3 cellular contexts compared by ENCODE assay signal in genomic region chr14:35821546-35822411, GRCh38.
TF ChIP-seq lines count a peak whose summit lies in the region.

No MANE protein-coding gene starts in this region.

TF ChIP-seq in SK-N-SH, 30 proteins besides CTCF, POLR2A, EP300 and RAD21:
- TF ChIP-seq MXI1 (IDR thresholded peaks at IDR 0.05; ENCODE audit: low read depth, low read length) = peak; percentile 37; the same call in 1 of the 2 replicates
- no peak for TF ChIP-seq MAX (IDR thresholded peaks at IDR 0.05; ENCODE audit: low read depth)
TF ChIP-seq in SK-N-SH: peak in this region for 1.

TF ChIP-seq in SK-N-SH treated with all-trans-retinoic acid at 6 μM for 48 hours, 23 proteins besides CTCF, POLR2A, EP300 and RAD21:
- TF ChIP-seq RARB (CRISPR knock-in tag; IDR thresholded peaks at IDR 0.05) (no peak), CSDC2 (CRISPR knock-in tag; IDR thresholded peaks at IDR 0.05) (no peak), PPARA (CRISPR knock-in tag; IDR thresholded peaks at IDR 0.05; ENCODE audit: borderline replicate concordance) (no peak), TOX (CRISPR knock-in tag; IDR thresholded peaks at IDR 0.05; ENCODE audit: borderline replicate concordance) (no peak), CREB5 (CRISPR knock-in tag; IDR thresholded peaks at IDR 0.05; ENCODE audit: low read depth) (no peak), GLIS3 (CRISPR knock-in tag; IDR thresholded peaks at IDR 0.05) (no peak), ZC3H10 (CRISPR knock-in tag; IDR thresholded peaks at IDR 0.05) (no peak), ZNF565 (CRISPR knock-in tag; conservative IDR thresholded peaks at IDR 0.05; ENCODE audit: low read depth) (no peak), ZNF8 (CRISPR knock-in tag; IDR thresholded peaks at IDR 0.05) (no peak)
- TF ChIP-seq, protein P1, sequence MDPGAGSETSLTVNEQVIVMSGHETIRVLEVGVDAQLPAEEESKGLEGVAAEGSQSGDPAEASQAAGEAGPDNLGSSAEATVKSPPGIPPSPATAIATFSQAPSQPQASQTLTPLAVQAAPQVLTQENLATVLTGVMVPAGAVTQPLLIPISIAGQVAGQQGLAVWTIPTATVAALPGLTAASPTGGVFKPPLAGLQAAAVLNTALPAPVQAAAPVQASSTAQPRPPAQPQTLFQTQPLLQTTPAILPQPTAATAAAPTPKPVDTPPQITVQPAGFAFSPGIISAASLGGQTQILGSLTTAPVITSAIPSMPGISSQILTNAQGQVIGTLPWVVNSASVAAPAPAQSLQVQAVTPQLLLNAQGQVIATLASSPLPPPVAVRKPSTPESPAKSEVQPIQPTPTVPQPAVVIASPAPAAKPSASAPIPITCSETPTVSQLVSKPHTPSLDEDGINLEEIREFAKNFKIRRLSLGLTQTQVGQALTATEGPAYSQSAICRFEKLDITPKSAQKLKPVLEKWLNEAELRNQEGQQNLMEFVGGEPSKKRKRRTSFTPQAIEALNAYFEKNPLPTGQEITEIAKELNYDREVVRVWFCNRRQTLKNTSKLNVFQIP (CRISPR knock-in tag; IDR thresholded peaks at IDR 0.05; ENCODE audit: borderline replicate concordance, low read depth) = no peak

TF ChIP-seq in HepG2, 621 proteins besides CTCF, POLR2A, EP300 and RAD21 (continues in another document):
- TF ChIP-seq ZNF407 (CRISPR knock-in tag; IDR thresholded peaks at IDR 0.05; ENCODE audit: not compliant biosample characterization) = no peak
- no peak for TF ChIP-seq NR2C2 (CRISPR knock-in tag; IDR thresholded peaks at IDR 0.05; ENCODE audit: borderline replicate concordance)
- TF ChIP-seq ASH2L (IDR thresholded peaks at IDR 0.05; ENCODE audit: insufficient read length, low read depth, low read length) = peak; percentile 60
- peak; percentile 71 for TF ChIP-seq ELF1 (CRISPR knock-in tag; IDR thresholded peaks at IDR 0.05)
- no peak for TF ChIP-seq AKAP8 (CRISPR knock-in tag; IDR thresholded peaks at IDR 0.05)
- peak; percentile 35; the same call in 1 of the 2 replicates for TF ChIP-seq ZNF607 (CRISPR knock-in tag; IDR thresholded peaks at IDR 0.05; ENCODE audit: borderline replicate concordance)
- TF ChIP-seq, protein P2, sequence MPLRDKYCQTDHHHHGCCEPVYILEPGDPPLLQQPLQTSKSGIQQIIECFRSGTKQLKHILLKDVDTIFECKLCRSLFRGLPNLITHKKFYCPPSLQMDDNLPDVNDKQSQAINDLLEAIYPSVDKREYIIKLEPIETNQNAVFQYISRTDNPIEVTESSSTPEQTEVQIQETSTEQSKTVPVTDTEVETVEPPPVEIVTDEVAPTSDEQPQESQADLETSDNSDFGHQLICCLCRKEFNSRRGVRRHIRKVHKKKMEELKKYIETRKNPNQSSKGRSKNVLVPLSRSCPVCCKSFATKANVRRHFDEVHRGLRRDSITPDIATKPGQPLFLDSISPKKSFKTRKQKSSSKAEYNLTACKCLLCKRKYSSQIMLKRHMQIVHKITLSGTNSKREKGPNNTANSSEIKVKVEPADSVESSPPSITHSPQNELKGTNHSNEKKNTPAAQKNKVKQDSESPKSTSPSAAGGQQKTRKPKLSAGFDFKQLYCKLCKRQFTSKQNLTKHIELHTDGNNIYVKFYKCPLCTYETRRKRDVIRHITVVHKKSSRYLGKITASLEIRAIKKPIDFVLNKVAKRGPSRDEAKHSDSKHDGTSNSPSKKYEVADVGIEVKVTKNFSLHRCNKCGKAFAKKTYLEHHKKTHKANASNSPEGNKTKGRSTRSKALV (CRISPR knock-in tag; IDR thresholded peaks at IDR 0.05) = peak; percentile 77
- TF ChIP-seq BRD4 (CRISPR knock-in tag; IDR thresholded peaks at IDR 0.05) = no peak
- no peak for TF ChIP-seq ZNF556 (CRISPR knock-in tag; IDR thresholded peaks at IDR 0.05; ENCODE audit: borderline replicate concordance)
- TF ChIP-seq BCL6 (CRISPR knock-in tag; IDR thresholded peaks at IDR 0.05) = peak; percentile 67
- TF ChIP-seq ZBTB37 (CRISPR knock-in tag; IDR thresholded peaks at IDR 0.05) = no peak
- TF ChIP-seq, protein P3, sequence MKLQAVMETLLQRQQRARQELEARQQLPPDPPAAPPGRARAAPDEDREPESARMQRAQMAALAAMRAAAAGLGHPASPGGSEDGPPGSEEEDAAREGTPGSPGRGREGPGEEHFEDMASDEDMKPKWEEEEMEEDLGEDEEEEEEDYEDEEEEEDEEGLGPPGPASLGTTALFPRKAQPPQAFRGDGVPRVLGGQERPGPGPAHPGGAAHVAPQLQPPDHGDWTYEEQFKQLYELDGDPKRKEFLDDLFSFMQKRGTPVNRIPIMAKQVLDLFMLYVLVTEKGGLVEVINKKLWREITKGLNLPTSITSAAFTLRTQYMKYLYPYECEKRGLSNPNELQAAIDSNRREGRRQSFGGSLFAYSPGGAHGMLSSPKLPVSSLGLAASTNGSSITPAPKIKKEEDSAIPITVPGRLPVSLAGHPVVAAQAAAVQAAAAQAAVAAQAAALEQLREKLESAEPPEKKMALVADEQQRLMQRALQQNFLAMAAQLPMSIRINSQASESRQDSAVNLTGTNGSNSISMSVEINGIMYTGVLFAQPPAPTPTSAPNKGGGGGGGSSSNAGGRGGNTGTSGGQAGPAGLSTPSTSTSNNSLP (IDR thresholded peaks at IDR 0.05; ENCODE audit: low read depth, low read length) = peak; percentile 89
- no peak; the same call in 1 of the 2 replicates for TF ChIP-seq NFIC (IDR thresholded peaks at IDR 0.05; ENCODE audit: low read length)
- TF ChIP-seq SMARCC2 (IDR thresholded peaks at IDR 0.05) = peak; percentile 19; the same call in 1 of the 2 replicates
- TF ChIP-seq MNT (IDR thresholded peaks at IDR 0.05) = no peak
- TF ChIP-seq ZNF7 (CRISPR knock-in tag; IDR thresholded peaks at IDR 0.05) = peak; percentile 39; the same call in 1 of the 2 replicates
- no peak for TF ChIP-seq ZNF816 (CRISPR knock-in tag; IDR thresholded peaks at IDR 0.05; ENCODE audit: borderline replicate concordance)
- TF ChIP-seq NR3C1 (CRISPR knock-in tag; IDR thresholded peaks at IDR 0.05) = no peak
- TF ChIP-seq TARDBP (CRISPR knock-in tag; IDR thresholded peaks at IDR 0.05) = 0 out of 2 replicates have a peak, but pooled peaks have one; percentile 37
- TF ChIP-seq HNRNPLL (IDR thresholded peaks at IDR 0.05; ENCODE audit: low read depth, low read length, poor library complexity, severe bottlenecking) = no peak
- no peak for TF ChIP-seq SKI (IDR thresholded peaks at IDR 0.05; ENCODE audit: partially characterized antibody)
- peak; percentile 68 for TF ChIP-seq KAT8 (CRISPR knock-in tag; IDR thresholded peaks at IDR 0.05)
- no peak for TF ChIP-seq ZBTB7A (CRISPR knock-in tag; IDR thresholded peaks at IDR 0.05)
- TF ChIP-seq ZFP1 (CRISPR knock-in tag; IDR thresholded peaks at IDR 0.05) = peak; percentile 91; the same call in 1 of the 2 replicates
- 0 out of 2 replicates have a peak, but pooled peaks have one; percentile 49 for TF ChIP-seq ZSCAN29 (CRISPR knock-in tag; conservative IDR thresholded peaks at IDR 0.05)
- TF ChIP-seq, protein P4, sequence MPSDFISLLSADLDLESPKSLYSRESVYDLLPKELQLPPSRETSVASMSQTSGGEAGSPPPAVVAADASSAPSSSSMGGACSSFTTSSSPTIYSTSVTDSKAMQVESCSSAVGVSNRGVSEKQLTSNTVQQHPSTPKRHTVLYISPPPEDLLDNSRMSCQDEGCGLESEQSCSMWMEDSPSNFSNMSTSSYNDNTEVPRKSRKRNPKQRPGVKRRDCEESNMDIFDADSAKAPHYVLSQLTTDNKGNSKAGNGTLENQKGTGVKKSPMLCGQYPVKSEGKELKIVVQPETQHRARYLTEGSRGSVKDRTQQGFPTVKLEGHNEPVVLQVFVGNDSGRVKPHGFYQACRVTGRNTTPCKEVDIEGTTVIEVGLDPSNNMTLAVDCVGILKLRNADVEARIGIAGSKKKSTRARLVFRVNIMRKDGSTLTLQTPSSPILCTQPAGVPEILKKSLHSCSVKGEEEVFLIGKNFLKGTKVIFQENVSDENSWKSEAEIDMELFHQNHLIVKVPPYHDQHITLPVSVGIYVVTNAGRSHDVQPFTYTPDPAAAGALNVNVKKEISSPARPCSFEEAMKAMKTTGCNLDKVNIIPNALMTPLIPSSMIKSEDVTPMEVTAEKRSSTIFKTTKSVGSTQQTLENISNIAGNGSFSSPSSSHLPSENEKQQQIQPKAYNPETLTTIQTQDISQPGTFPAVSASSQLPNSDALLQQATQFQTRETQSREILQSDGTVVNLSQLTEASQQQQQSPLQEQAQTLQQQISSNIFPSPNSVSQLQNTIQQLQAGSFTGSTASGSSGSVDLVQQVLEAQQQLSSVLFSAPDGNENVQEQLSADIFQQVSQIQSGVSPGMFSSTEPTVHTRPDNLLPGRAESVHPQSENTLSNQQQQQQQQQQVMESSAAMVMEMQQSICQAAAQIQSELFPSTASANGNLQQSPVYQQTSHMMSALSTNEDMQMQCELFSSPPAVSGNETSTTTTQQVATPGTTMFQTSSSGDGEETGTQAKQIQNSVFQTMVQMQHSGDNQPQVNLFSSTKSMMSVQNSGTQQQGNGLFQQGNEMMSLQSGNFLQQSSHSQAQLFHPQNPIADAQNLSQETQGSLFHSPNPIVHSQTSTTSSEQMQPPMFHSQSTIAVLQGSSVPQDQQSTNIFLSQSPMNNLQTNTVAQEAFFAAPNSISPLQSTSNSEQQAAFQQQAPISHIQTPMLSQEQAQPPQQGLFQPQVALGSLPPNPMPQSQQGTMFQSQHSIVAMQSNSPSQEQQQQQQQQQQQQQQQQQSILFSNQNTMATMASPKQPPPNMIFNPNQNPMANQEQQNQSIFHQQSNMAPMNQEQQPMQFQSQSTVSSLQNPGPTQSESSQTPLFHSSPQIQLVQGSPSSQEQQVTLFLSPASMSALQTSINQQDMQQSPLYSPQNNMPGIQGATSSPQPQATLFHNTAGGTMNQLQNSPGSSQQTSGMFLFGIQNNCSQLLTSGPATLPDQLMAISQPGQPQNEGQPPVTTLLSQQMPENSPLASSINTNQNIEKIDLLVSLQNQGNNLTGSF (CRISPR knock-in tag; IDR thresholded peaks at IDR 0.05) = no peak
